14 cellular contexts compared by ENCODE assay signal in the genomic region with DNA sequence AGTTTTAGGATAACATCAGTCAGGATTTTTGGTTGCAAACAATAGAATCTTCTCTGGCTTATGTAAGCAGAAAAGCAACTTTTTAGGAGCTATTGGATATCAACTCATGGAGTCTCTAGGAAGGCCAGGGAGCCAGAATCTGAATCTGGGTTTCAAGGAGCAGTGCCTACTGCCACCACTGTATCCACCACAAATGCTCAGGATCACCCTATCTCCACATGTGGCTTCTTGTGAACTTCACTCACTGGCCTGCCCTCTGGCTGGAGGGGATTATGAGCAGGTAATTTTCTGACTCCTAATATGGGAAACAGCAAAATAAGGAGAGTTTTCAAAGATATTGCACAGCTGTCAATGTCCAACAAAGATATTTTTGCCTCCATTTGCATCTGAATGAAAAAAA.
DNase-seq lines count a peak whose midpoint lies in the region; ATAC-seq, FAIRE-seq and TF ChIP-seq lines count a peak whose summit lies in the region.
"Had no signal": no experiment of that assay in that cellular context is flagged by ENCODE, and none has a peak within 500 bp of the region (broad histone marks: within the 10 kb centered on the region; RNA-seq: fewer than 3 reads in every experiment).

No MANE protein-coding gene starts in this region.

- TF ChIP-seq CTCF in left ventricle myocardium inferior (IDR thresholded peaks at IDR 0.05; ENCODE audit: borderline replicate concordance) (no peak), astrocyte (IDR thresholded peaks at IDR 0.05; ENCODE audit: insufficient read depth, low read depth, low read length) (no peak)

- H3K36me3 Mint-ChIP-seq in astrocyte (ENCODE audit: low read depth, unreplicated experiment) = peaks cover 2% of the 10 kb centered on the region
- no peaks in the 10 kb centered on the region for H3K36me3 Mint-ChIP-seq in activated T-cell treated with anti-CD3 and anti-CD28 coated beads, Interleukin-2, amount 50 U/mL, for 72 hours (ENCODE audit: insufficient read depth in 2 of 2)
- H3K36me3 Mint-ChIP-seq: stimulated activated memory B cell treated with anti-CD40 and anti-IgM and Interleukin-4, amounts not matched to agents 10 μg/mL and 1 μg/mL and 100 μg/mL, for 72 hours had no signal

- H3K9me3 ChIP-seq in left ventricle myocardium inferior (replicated peaks) (no peaks in the 10 kb centered on the region), astrocyte (ENCODE audit: insufficient read depth, low read depth, low read length) (no peaks in the 10 kb centered on the region), right cardiac atrium (ENCODE audit: control insufficient read depth, low read length) (no peaks in the 10 kb centered on the region), subcutaneous abdominal adipose tissue (ENCODE audit: control insufficient read depth in 5 of 5, low read length in 5 of 5) (no peaks in the 10 kb centered on the region)
- H3K9me3 ChIP-seq: mucosa of descending colon had no signal

- intact Hi-C loops in left ventricle myocardium inferior (cut with micrococcal nuclease) (no loop called here), left ventricle myocardium superior (cut with micrococcal nuclease) (no loop called here), right cardiac atrium (cut with DNase I) (no loop called here)

- no peaks in the 10 kb centered on the region for H3K27me3 Mint-ChIP-seq in astrocyte (ENCODE audit: low read depth, unreplicated experiment)
- H3K27me3 Mint-ChIP-seq in activated T-cell treated with anti-CD3 and anti-CD28 coated beads, Interleukin-2, amount 50 U/mL, for 72 hours (ENCODE audit: low read depth) = no peaks in the 10 kb centered on the region
- H3K27me3 Mint-ChIP-seq: stimulated activated memory B cell treated with anti-CD40 and anti-IgM and Interleukin-4, amounts not matched to agents 10 μg/mL and 1 μg/mL and 100 μg/mL, for 72 hours had no signal

- H3K9me3 Mint-ChIP-seq in astrocyte (ENCODE audit: unreplicated experiment) = no peaks in the 10 kb centered on the region
- no peaks in the 10 kb centered on the region for H3K9me3 Mint-ChIP-seq in activated T-cell treated with anti-CD3 and anti-CD28 coated beads, Interleukin-2, amount 50 U/mL, for 72 hours
- H3K9me3 Mint-ChIP-seq: stimulated activated memory B cell treated with anti-CD40 and anti-IgM and Interleukin-4, amounts not matched to agents 10 μg/mL and 1 μg/mL and 100 μg/mL, for 72 hours; T-helper 1 cell treated with Interleukin-12 subunit alpha and Interleukin-12 subunit beta and Interleukin-4 antibody, amounts not matched to agents 30 μg/mL and 1 μg/mL, for 36 hours had no signal

- no peaks in the 10 kb centered on the region for H3K79me2 ChIP-seq in astrocyte (ENCODE audit: insufficient read depth, low read length)

- H3K27me3 ChIP-seq in left ventricle myocardium inferior (ENCODE audit: low read depth) (no peaks in the 10 kb centered on the region), astrocyte (ENCODE audit: insufficient read depth, low read length) (no peaks in the 10 kb centered on the region), right cardiac atrium (ENCODE audit: control insufficient read depth, insufficient read depth) (no peaks in the 10 kb centered on the region), subcutaneous abdominal adipose tissue (ENCODE audit: control insufficient read depth in 5 of 5, insufficient read depth in 4 of 5, low read length in 5 of 5) (no peaks in the 10 kb centered on the region)

- ATAC-seq in left ventricle myocardium superior = no peak
- ATAC-seq in right cardiac atrium = peak in 1 of 2 donors; percentile 37
- no peak for ATAC-seq in HG03025 (IDR thresholded peaks at IDR 0.05; ENCODE audit: low FRiP score, unreplicated experiment)
- no peak for ATAC-seq in HG02642 (IDR thresholded peaks at IDR 0.05; ENCODE audit: poor library complexity, unreplicated experiment)
- ATAC-seq in activated T-cell treated with anti-CD3 and anti-CD28 coated beads, Interleukin-2, amount 50 U/mL, for 72 hours (replicated peaks in 1 of 2) = no peak
- ATAC-seq: stimulated activated memory B cell treated with anti-CD40 and anti-IgM and Interleukin-4, amounts not matched to agents 10 μg/mL and 1 μg/mL and 100 μg/mL, for 72 hours had no signal

- peaks cover 37% of the 10 kb centered on the region for H3K4me1 ChIP-seq in left ventricle myocardium inferior
- H3K4me1 ChIP-seq in astrocyte (ENCODE audit: insufficient read depth, low read length) = peaks cover 27% of the 10 kb centered on the region
- H3K4me1 ChIP-seq in right cardiac atrium (ENCODE audit: control insufficient read depth, insufficient read depth, low read length) = peaks cover 8% of the 10 kb centered on the region
- H3K4me1 ChIP-seq in subcutaneous abdominal adipose tissue (ENCODE audit: control insufficient read depth in 5 of 5, insufficient read depth in 5 of 5, low read length in 5 of 5) = peaks cover 0 to 14% (median 9%) of the 10 kb centered on the region in 5 donors

- H3K36me3 ChIP-seq in left ventricle myocardium inferior (no peaks in the 10 kb centered on the region), astrocyte (ENCODE audit: insufficient read depth, low read length) (no peaks in the 10 kb centered on the region), subcutaneous abdominal adipose tissue (ENCODE audit: control insufficient read depth in 5 of 5, insufficient read depth in 5 of 5, low read length in 5 of 5) (peaks cover 0 to 4% (median 0%) of the 10 kb centered on the region in 5 donors)

- no peak overlapping the region for H2AFZ ChIP-seq in astrocyte (ENCODE audit: low read depth, low read length)

- H3K4me3 ChIP-seq in left ventricle myocardium inferior (no peak overlapping the region), astrocyte (ENCODE audit: insufficient read depth, low read depth, low read length) (no peak overlapping the region), right cardiac atrium (ENCODE audit: low read length) (no peak overlapping the region), subcutaneous abdominal adipose tissue (ENCODE audit: low read depth in 1 of 5, low read length in 5 of 5) (no peak overlapping the region)
- H3K4me3 ChIP-seq: mucosa of descending colon had no signal

- H3K27ac Mint-ChIP-seq in astrocyte (ENCODE audit: unreplicated experiment) = no peak overlapping the region
- H3K27ac Mint-ChIP-seq in activated T-cell treated with anti-CD3 and anti-CD28 coated beads, Interleukin-2, amount 50 U/mL, for 72 hours = no peak overlapping the region
- H3K27ac Mint-ChIP-seq: stimulated activated memory B cell treated with anti-CD40 and anti-IgM and Interleukin-4, amounts not matched to agents 10 μg/mL and 1 μg/mL and 100 μg/mL, for 72 hours; T-helper 1 cell treated with Interleukin-12 subunit alpha and Interleukin-12 subunit beta and Interleukin-4 antibody, amounts not matched to agents 30 μg/mL and 1 μg/mL, for 36 hours had no signal

- no peaks in the 10 kb centered on the region for H4K20me1 ChIP-seq in astrocyte (ENCODE audit: insufficient read depth, low read length)

- H3K27ac ChIP-seq in left ventricle myocardium inferior (replicated peaks) (peak overlapping the region; percentile 30), astrocyte (ENCODE audit: low read depth, low read length) (peak overlapping the region; percentile 86), right cardiac atrium (ENCODE audit: low read length) (peak overlapping the region; percentile 36), subcutaneous abdominal adipose tissue (ENCODE audit: low read depth, low read length) (peak overlapping the region; percentile 38)

- no peak overlapping the region for H3K4me3 Mint-ChIP-seq in astrocyte (ENCODE audit: unreplicated experiment)
- H3K4me3 Mint-ChIP-seq in activated T-cell treated with anti-CD3 and anti-CD28 coated beads, Interleukin-2, amount 50 U/mL, for 72 hours = no peak overlapping the region
- H3K4me3 Mint-ChIP-seq: stimulated activated memory B cell treated with anti-CD40 and anti-IgM and Interleukin-4, amounts not matched to agents 10 μg/mL and 1 μg/mL and 100 μg/mL, for 72 hours; T-helper 1 cell treated with Interleukin-12 subunit alpha and Interleukin-12 subunit beta and Interleukin-4 antibody, amounts not matched to agents 30 μg/mL and 1 μg/mL, for 36 hours had no signal

- H3K4me1 Mint-ChIP-seq in astrocyte (ENCODE audit: low read depth, unreplicated experiment) = peaks cover 14% of the 10 kb centered on the region
- H3K4me1 Mint-ChIP-seq in activated T-cell treated with anti-CD3 and anti-CD28 coated beads, Interleukin-2, amount 50 U/mL, for 72 hours (ENCODE audit: low read depth) = no peaks in the 10 kb centered on the region
- H3K4me1 Mint-ChIP-seq: stimulated activated memory B cell treated with anti-CD40 and anti-IgM and Interleukin-4, amounts not matched to agents 10 μg/mL and 1 μg/mL and 100 μg/mL, for 72 hours had no signal

- DNase-seq in left ventricle myocardium inferior (no peak), left ventricle myocardium superior (no peak), astrocyte (ENCODE audit: low read depth) (no peak), right cardiac atrium (no peak)
- DNase-seq in activated T-cell treated with anti-CD3 and anti-CD28 coated beads, Interleukin-2, amount 50 U/mL, for 72 hours = no peak
- DNase-seq: effector CD4-positive, alpha-beta T cell; NCI-H1694 treated with DMSO at 0.1 percent for 48 hours; stimulated activated CD4-positive, alpha-beta T cell treated with anti-CD3 and anti-CD28 coated beads, Interleukin-15, amount 100 ng/mL, for 24 hours had no signal

- H3K4me2 ChIP-seq in astrocyte (ENCODE audit: low read length) = peak overlapping the region; percentile 79

- H3K9ac ChIP-seq in astrocyte (ENCODE audit: low read length) (peak overlapping the region; percentile 9), subcutaneous abdominal adipose tissue (ENCODE audit: low read length in 5 of 5) (no peak overlapping the region)

- FAIRE-seq in astrocyte (lab: Jason Lieb, UNC) = peak; percentile 37

Comparison
In these comparisons a context has a peak if more than half of its experiments do, and no peak if none do; other contexts are left out.
1. H3K27ac ChIP-seq: peak in every context shown above with its lines; median percentile 86 in astrocyte; 38 in subcutaneous abdominal adipose tissue; 36 in right cardiac atrium; 30 in left ventricle myocardium inferior.